In the genomic region with DNA sequence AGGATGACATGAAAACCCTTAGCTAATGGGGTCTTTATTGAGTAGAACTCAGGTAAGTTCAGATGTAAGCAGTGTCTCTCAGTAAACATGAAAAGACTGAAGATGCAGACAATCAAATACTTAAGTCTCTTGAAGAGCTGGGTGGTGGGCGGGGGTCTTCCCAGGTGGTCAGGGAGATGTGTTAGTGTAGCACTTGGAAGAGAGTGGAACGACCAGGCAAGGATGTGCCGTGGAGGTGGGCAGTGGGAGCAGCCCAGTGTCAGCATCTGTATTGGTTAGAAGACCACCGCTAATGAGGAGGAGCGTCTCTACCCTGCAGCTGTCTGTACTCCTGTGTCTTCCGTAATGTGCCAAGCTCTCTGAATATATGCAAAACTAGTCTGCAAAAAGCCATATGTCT, we compare ENCODE assay signal across 2 cellular contexts.
TF ChIP-seq lines count a peak whose summit lies in the region.

No MANE protein-coding gene starts in this region.

TF ChIP-seq in IMR-90, 13 proteins besides CTCF, POLR2A, EP300 and RAD21 (continued from another document):
- TF ChIP-seq USF2 (IDR thresholded peaks at IDR 0.05; ENCODE audit: low read depth, low read length) (no peak), SMC3 (IDR thresholded peaks at IDR 0.05; ENCODE audit: low read depth, low read length) (no peak), RFX5 (IDR thresholded peaks at IDR 0.05; ENCODE audit: low read depth, low read length) (no peak), NFE2L2 (IDR thresholded peaks at IDR 0.05; ENCODE audit: low read depth, low read length) (no peak), CHD1 (IDR thresholded peaks at IDR 0.05; ENCODE audit: low read depth, low read length) (no peak), BHLHE40 (IDR thresholded peaks at IDR 0.05; ENCODE audit: low read depth, low read length) (no peak), MXI1 (IDR thresholded peaks at IDR 0.05; ENCODE audit: borderline replicate concordance, low read depth, low read length) (no peak), CEBPB (IDR thresholded peaks at IDR 0.05; ENCODE audit: low read depth, low read length) (no peak), FOS (IDR thresholded peaks at IDR 0.05; ENCODE audit: low read depth, low read length) (no peak), MAZ (IDR thresholded peaks at IDR 0.05; ENCODE audit: borderline replicate concordance, low read depth, low read length) (no peak), ELK1 (IDR thresholded peaks at IDR 0.05; ENCODE audit: borderline replicate concordance, low read depth, low read length) (no peak)

TF ChIP-seq in WTC11, 78 proteins besides CTCF, POLR2A, EP300 and RAD21:
- TF ChIP-seq AR (CRISPR knock-in tag; IDR thresholded peaks at IDR 0.05) (no peak), ZNF263 (CRISPR knock-in tag; IDR thresholded peaks at IDR 0.05; ENCODE audit: low read depth) (no peak), NR1H2 (CRISPR knock-in tag; IDR thresholded peaks at IDR 0.05) (no peak), ZSCAN18 (CRISPR knock-in tag; IDR thresholded peaks at IDR 0.05) (no peak), NFYB (CRISPR knock-in tag; conservative IDR thresholded peaks at IDR 0.05; ENCODE audit: low read depth) (no peak), ZNF396 (CRISPR knock-in tag; IDR thresholded peaks at IDR 0.05; ENCODE audit: borderline replicate concordance) (no peak), IRF2 (CRISPR knock-in tag; IDR thresholded peaks at IDR 0.05; ENCODE audit: borderline replicate concordance, low read depth) (no peak), CREM (CRISPR knock-in tag; IDR thresholded peaks at IDR 0.05) (no peak), NR2C2 (CRISPR knock-in tag; IDR thresholded peaks at IDR 0.05) (no peak), CREB1 (CRISPR knock-in tag; IDR thresholded peaks at IDR 0.05) (no peak), ZNF671 (CRISPR knock-in tag; IDR thresholded peaks at IDR 0.05) (no peak), RORB (CRISPR knock-in tag; IDR thresholded peaks at IDR 0.05) (no peak)
- TF ChIP-seq, protein P1, sequence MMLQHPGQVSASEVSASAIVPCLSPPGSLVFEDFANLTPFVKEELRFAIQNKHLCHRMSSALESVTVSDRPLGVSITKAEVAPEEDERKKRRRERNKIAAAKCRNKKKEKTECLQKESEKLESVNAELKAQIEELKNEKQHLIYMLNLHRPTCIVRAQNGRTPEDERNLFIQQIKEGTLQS (CRISPR knock-in tag; conservative IDR thresholded peaks at IDR 0.05) = no peak
- TF ChIP-seq, protein P2, sequence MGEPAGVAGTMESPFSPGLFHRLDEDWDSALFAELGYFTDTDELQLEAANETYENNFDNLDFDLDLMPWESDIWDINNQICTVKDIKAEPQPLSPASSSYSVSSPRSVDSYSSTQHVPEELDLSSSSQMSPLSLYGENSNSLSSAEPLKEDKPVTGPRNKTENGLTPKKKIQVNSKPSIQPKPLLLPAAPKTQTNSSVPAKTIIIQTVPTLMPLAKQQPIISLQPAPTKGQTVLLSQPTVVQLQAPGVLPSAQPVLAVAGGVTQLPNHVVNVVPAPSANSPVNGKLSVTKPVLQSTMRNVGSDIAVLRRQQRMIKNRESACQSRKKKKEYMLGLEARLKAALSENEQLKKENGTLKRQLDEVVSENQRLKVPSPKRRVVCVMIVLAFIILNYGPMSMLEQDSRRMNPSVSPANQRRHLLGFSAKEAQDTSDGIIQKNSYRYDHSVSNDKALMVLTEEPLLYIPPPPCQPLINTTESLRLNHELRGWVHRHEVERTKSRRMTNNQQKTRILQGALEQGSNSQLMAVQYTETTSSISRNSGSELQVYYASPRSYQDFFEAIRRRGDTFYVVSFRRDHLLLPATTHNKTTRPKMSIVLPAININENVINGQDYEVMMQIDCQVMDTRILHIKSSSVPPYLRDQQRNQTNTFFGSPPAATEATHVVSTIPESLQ (CRISPR knock-in tag; IDR thresholded peaks at IDR 0.05) = no peak
